ENCODE assay signal across 26 cellular contexts in genomic region chr1:14549897-14550635, GRCh38. TPM values are rescaled to one million over a fixed set of nuclear protein-coding genes. Genes with fewer than 3 reads are reported as not detected.
DNase-seq lines count a peak whose midpoint lies in the region; TF ChIP-seq lines count a peak whose summit lies in the region.
"Had no signal": no experiment of that assay in that cellular context is flagged by ENCODE, and none has a peak within 500 bp of the region (broad histone marks: within the 10 kb centered on the region; RNA-seq: fewer than 3 reads in every experiment).

No MANE protein-coding gene starts in this region.

- no peaks in the 10 kb centered on the region for H3K36me3 ChIP-seq in Peyer's patch
- H3K36me3 ChIP-seq in brain microvascular endothelial cell (replicated peaks), result no peaks in the 10 kb centered on the region
- H3K36me3 ChIP-seq: esophagus muscularis mucosa, neutrophil, tibial nerve had no signal

- H3K27ac ChIP-seq in VCaP, result no peak overlapping the region
- no peak overlapping the region for H3K27ac ChIP-seq in Peyer's patch
- H3K27ac ChIP-seq in brain microvascular endothelial cell, result no peak overlapping the region
- H3K27ac ChIP-seq: esophagus muscularis mucosa, GM23248, neutrophil, tibial nerve had no signal

- peak; percentile 58 for TF ChIP-seq CTCF in LNCaP clone FGC (IDR thresholded peaks at IDR 0.05; ENCODE audit: control insufficient read depth, extremely low read depth, insufficient read depth)
- TF ChIP-seq CTCF in VCaP (conservative IDR thresholded peaks at IDR 0.05), result peak; percentile 19; the same call in 1 of the 2 replicates
- TF ChIP-seq CTCF in Peyer's patch (IDR thresholded peaks at IDR 0.05), result no peak
- TF ChIP-seq CTCF in brain microvascular endothelial cell (IDR thresholded peaks at IDR 0.05; ENCODE audit: low read depth, low read length, missing control alignments), result no peak

- peak; percentile 64 for DNase-seq in Caki2 (ENCODE audit: low read depth)
- DNase-seq in LNCaP clone FGC (ENCODE audit: low read depth), result peak; percentile 17
- DNase-seq in NCI-H345 treated with DMSO at 0.1 percent for 48 hours (lab: John Stamatoyannopoulos, UW; ENCODE audit: unreplicated experiment), result peak; percentile 34
- no peak for DNase-seq in erythroblast (lab: John Stamatoyannopoulos, UW)
- no peak for DNase-seq in Peyer's patch
- no peak for DNase-seq in iPS-NIHi11 (ENCODE audit: low spot score)
- DNase-seq in brain microvascular endothelial cell, result no peak
- DNase-seq: activated CD4-positive, alpha-beta memory T cell treated with anti-CD3 and anti-CD28 coated beads, Interleukin-2, amount 10 ng/mL, durations not matched to agents 7 days and 5 days; activated CD4-positive, CD25-positive, alpha-beta regulatory T cell treated with anti-CD3 and anti-CD28 coated beads, Interleukin-2, amount 50 U/mL, for 72 hours; activated CD8-positive, alpha-beta memory T cell treated with anti-CD3 and anti-CD28 coated beads, Interleukin-2, amount 50 U/mL, for 4 hours; activated naive CD4-positive, alpha-beta T cell treated with Interleukin-2 at 50 U/mL for 16 hours; Calu3; central memory CD4-positive, alpha-beta T cell; cortex of kidney; effector memory CD8-positive, alpha-beta T cell; foreskin fibroblast; GM23248; head of caudate nucleus; islet precursor cell; Kasumi-1; right cardiac atrium; stimulated activated CD4-positive, alpha-beta T cell treated with anti-CD3 and anti-CD28 coated beads, Interleukin-2, amount 100 ng/mL, for 24 hours had no signal

- H3K27me3 ChIP-seq in Peyer's patch, result no peaks in the 10 kb centered on the region
- no peaks in the 10 kb centered on the region for H3K27me3 ChIP-seq in brain microvascular endothelial cell (replicated peaks)
- H3K27me3 ChIP-seq: tibial nerve had no signal

- TF ChIP-seq POLR2A in erythroblast (IDR thresholded peaks at IDR 0.05; ENCODE audit: low read length), result no peak
- no peak for TF ChIP-seq POLR2A in Peyer's patch (IDR thresholded peaks at IDR 0.05)

- H3K4me1 ChIP-seq in Peyer's patch, result no peaks in the 10 kb centered on the region
- H3K4me1 ChIP-seq: esophagus muscularis mucosa, tibial nerve had no signal

- peaks cover 0 to 3% (median 0%) of the 10 kb centered on the region in 4 donors for H3K9me3 ChIP-seq in Peyer's patch
- H3K9me3 ChIP-seq: neutrophil had no signal

- in situ Hi-C loops in Caki2 (cut with HindIII; ENCODE audit: low pct_unique_long_range_greater_than_20kb, low sequenced_read_pairs), result no loop called here
- in situ Hi-C loops in brain microvascular endothelial cell (cut with HindIII; ENCODE audit: low pct_ligation_motif_present, low sequenced_read_pairs), result no loop called here

- H3K4me3 ChIP-seq in LNCaP clone FGC (ENCODE audit: low read depth, low read length) (no peak overlapping the region), Peyer's patch (no peak overlapping the region), brain microvascular endothelial cell (ENCODE audit: low read depth, low read length) (no peak overlapping the region)
- H3K4me3 ChIP-seq: esophagus muscularis mucosa, GM23248, tibial nerve had no signal

RNA-seq across cellular contexts. Expression of gene KAZN, which starts 48.4 kb away (rescaled TPM):
- 7.0 and 9.7 TPM in 2 replicates for total RNA-seq in Caki2 (2014; rRNA removed; shearing (Covaris generic); ENCODE audit: low replicate concordance)
- total RNA-seq in Peyer's patch, result 10 to 100 TPM; 14.9 to 25.5 (median 21.7) TPM

Comparison
In these comparisons a context has a peak if more than half of its experiments do, and no peak if none do; other contexts are left out.
1. DNase-seq: peak in Caki2 (single experiment), LNCaP clone FGC (single experiment) and NCI-H345 treated with DMSO at 0.1 percent for 48 hours (single experiment); none in erythroblast (0 of 2), Peyer's patch (0 of 3), iPS-NIHi11 (single experiment) and brain microvascular endothelial cell (single experiment).
2. CTCF ChIP-seq: peak in LNCaP clone FGC (single experiment) and VCaP (single experiment); none in Peyer's patch (0 of 6) and brain microvascular endothelial cell (single experiment).